8 cellular contexts compared by ENCODE assay signal in genomic region chr19:45154064-45154827, GRCh38.
DNase-seq lines count a peak whose midpoint lies in the region; ATAC-seq and TF ChIP-seq lines count a peak whose summit lies in the region.

No MANE protein-coding gene starts in this region.

- H3K27me3 Mint-ChIP-seq in activated naive CD8-positive, alpha-beta T cell treated with anti-CD3 and anti-CD28 coated beads, Interleukin-2, amount 50 U/mL, for 24 hours = peaks cover 31% of the 10 kb centered on the region

- ATAC-seq in activated naive CD8-positive, alpha-beta T cell treated with anti-CD3 and anti-CD28 coated beads, Interleukin-2, amount 50 U/mL, for 24 hours = no peak
- ATAC-seq in HG03571 (IDR thresholded peaks at IDR 0.05; ENCODE audit: unreplicated experiment) = no peak
- no peak for ATAC-seq in GM21786 (IDR thresholded peaks at IDR 0.05; ENCODE audit: unreplicated experiment)

- POLR2A ChIA-PET in HEK293 (lab: Yijun Ruan, JAX) = interaction anchor here (0.7 to 2.2 kb wide), 4 partner anchors 24 to 152 kb away, joined by 3 to 11 read pairs (median 9); partner anchors contain the start of genes BLOC1S3 and TRAPPC6A

- H3K9me3 ChIP-seq in HEK293 (ENCODE audit: control insufficient read depth, insufficient read depth, low read depth, low read length) = no peaks in the 10 kb centered on the region
- H3K9me3 ChIP-seq in iPS-20b (ENCODE audit: insufficient read depth, low read depth, low read length) = no peaks in the 10 kb centered on the region

- no peaks in the 10 kb centered on the region for H3K9me3 Mint-ChIP-seq in activated naive CD8-positive, alpha-beta T cell treated with anti-CD3 and anti-CD28 coated beads, Interleukin-2, amount 50 U/mL, for 24 hours

- H3K4me1 ChIP-seq in HEK293 (ENCODE audit: control insufficient read depth, insufficient read depth, low read length) (peaks cover 2% of the 10 kb centered on the region; the same call in 1 of the 2 replicates), iPS-20b (ENCODE audit: insufficient read depth, low read length) (no peaks in the 10 kb centered on the region)

- DNase-seq in 8988T (peak; percentile 53), superior temporal gyrus (ENCODE audit: extremely low spot score) (no peak), NCI-H2081 (lab: John Stamatoyannopoulos, UW) (no peak)
- no peak for DNase-seq in activated naive CD8-positive, alpha-beta T cell treated with anti-CD3 and anti-CD28 coated beads, Interleukin-2, amount 50 U/mL, for 24 hours

- CTCF ChIA-PET in HEK293 (lab: Yijun Ruan, JAX) = interaction anchor here (0.7 to 2.0 kb wide), 5 partner anchors 10 to 51 kb away, joined by 3 to 6 read pairs (median 6); partner anchors contain the start of genes BLOC1S3 and TRAPPC6A

- H3K4me3 Mint-ChIP-seq in activated naive CD8-positive, alpha-beta T cell treated with anti-CD3 and anti-CD28 coated beads, Interleukin-2, amount 50 U/mL, for 24 hours = peak overlapping the region; percentile 40

- no peak overlapping the region for H3K4me3 ChIP-seq in HEK293 (ENCODE audit: low read depth, low read length)
- H3K4me3 ChIP-seq in iPS-20b (ENCODE audit: low read length) = peak overlapping the region; percentile 51

- H3K27ac Mint-ChIP-seq in activated naive CD8-positive, alpha-beta T cell treated with anti-CD3 and anti-CD28 coated beads, Interleukin-2, amount 50 U/mL, for 24 hours = no peak overlapping the region

- H3K27me3 ChIP-seq in iPS-20b (ENCODE audit: insufficient read depth, low read length) = peaks cover 71% of the 10 kb centered on the region

- no peak for TF ChIP-seq CTCF in HEK293 (tag by site-specific recombination; IDR thresholded peaks at IDR 0.05)

- peaks cover 3% of the 10 kb centered on the region for H3K36me3 Mint-ChIP-seq in activated naive CD8-positive, alpha-beta T cell treated with anti-CD3 and anti-CD28 coated beads, Interleukin-2, amount 50 U/mL, for 24 hours (ENCODE audit: low read depth)

- no peak overlapping the region for H3K9ac ChIP-seq in iPS-20b (ENCODE audit: low read depth, low read length)

- H3K4me1 Mint-ChIP-seq in activated naive CD8-positive, alpha-beta T cell treated with anti-CD3 and anti-CD28 coated beads, Interleukin-2, amount 50 U/mL, for 24 hours = peaks cover 18% of the 10 kb centered on the region

- H3K27ac ChIP-seq in HEK293 (ENCODE audit: extremely low read depth, low read depth, low read length) (no peak overlapping the region), iPS-20b (ENCODE audit: low read length) (no peak overlapping the region)

- H3K36me3 ChIP-seq in HEK293 (ENCODE audit: control insufficient read depth in 2 of 2, insufficient read depth in 1 of 2, low read length in 2 of 2) (no peaks in the 10 kb centered on the region), iPS-20b (ENCODE audit: insufficient read depth, low read depth, low read length) (no peaks in the 10 kb centered on the region)

TF ChIP-seq in HEK293, 187 proteins besides CTCF, POLR2A, EP300 and RAD21 (continues in another document):
- TF ChIP-seq SP7 (tag by site-specific recombination; IDR thresholded peaks at IDR 0.05) (no peak), ZFHX2 (tag by site-specific recombination; conservative IDR thresholded peaks at IDR 0.05) (peak; percentile 92), ZNF621 (tag by site-specific recombination; IDR thresholded peaks at IDR 0.05) (no peak), ZBTB21 (tag by site-specific recombination; IDR thresholded peaks at IDR 0.05) (0 out of 2 replicates have a peak, but pooled peaks have one; percentile 23), ZBTB17 (tag by site-specific recombination; IDR thresholded peaks at IDR 0.05) (peak; percentile 43; the same call in 1 of the 2 replicates), KLF1 (tag by site-specific recombination; IDR thresholded peaks at IDR 0.05) (peak; percentile 46; the same call in 1 of the 2 replicates), GFI1B (tag by site-specific recombination; IDR thresholded peaks at IDR 0.05) (peak; percentile 49; the same call in 1 of the 2 replicates), ZNF19 (tag by site-specific recombination; IDR thresholded peaks at IDR 0.05; ENCODE audit: low read depth) (no peak), ZIC2 (tag by site-specific recombination; IDR thresholded peaks at IDR 0.05) (peak; percentile 77), ZNF600 (tag by site-specific recombination; IDR thresholded peaks at IDR 0.05) (peak; percentile 64; the same call in 1 of the 2 replicates), ZBTB6 (tag by site-specific recombination; IDR thresholded peaks at IDR 0.05) (no peak), PRDM2 (tag by site-specific recombination; IDR thresholded peaks at IDR 0.05; ENCODE audit: borderline replicate concordance) (no peak), ZNF341 (tag by site-specific recombination; IDR thresholded peaks at IDR 0.05; ENCODE audit: low read depth) (peak; percentile 11; the same call in 1 of the 2 replicates), GLIS1 (tag by site-specific recombination; IDR thresholded peaks at IDR 0.05) (peak; percentile 76), ZNF202 (tag by site-specific recombination; IDR thresholded peaks at IDR 0.05; ENCODE audit: borderline replicate concordance) (no peak), EGR2 (tag by site-specific recombination; IDR thresholded peaks at IDR 0.05; ENCODE audit: low read depth) (peak; percentile 59; the same call in 1 of the 2 replicates), GLIS2 (tag by site-specific recombination; IDR thresholded peaks at IDR 0.05) (peak; percentile 4; the same call in 1 of the 2 replicates)
- TF ChIP-seq, protein P1, sequence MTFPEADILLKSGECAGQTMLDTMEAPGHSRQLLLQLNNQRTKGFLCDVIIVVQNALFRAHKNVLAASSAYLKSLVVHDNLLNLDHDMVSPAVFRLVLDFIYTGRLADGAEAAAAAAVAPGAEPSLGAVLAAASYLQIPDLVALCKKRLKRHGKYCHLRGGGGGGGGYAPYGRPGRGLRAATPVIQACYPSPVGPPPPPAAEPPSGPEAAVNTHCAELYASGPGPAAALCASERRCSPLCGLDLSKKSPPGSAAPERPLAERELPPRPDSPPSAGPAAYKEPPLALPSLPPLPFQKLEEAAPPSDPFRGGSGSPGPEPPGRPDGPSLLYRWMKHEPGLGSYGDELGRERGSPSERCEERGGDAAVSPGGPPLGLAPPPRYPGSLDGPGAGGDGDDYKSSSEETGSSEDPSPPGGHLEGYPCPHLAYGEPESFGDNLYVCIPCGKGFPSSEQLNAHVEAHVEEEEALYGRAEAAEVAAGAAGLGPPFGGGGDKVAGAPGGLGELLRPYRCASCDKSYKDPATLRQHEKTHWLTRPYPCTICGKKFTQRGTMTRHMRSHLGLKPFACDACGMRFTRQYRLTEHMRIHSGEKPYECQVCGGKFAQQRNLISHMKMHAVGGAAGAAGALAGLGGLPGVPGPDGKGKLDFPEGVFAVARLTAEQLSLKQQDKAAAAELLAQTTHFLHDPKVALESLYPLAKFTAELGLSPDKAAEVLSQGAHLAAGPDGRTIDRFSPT (tag by site-specific recombination; IDR thresholded peaks at IDR 0.05) = 0 out of 2 replicates have a peak, but pooled peaks have one; percentile 27
